ENCODE assay signal across 17 cellular contexts in the genomic region with DNA sequence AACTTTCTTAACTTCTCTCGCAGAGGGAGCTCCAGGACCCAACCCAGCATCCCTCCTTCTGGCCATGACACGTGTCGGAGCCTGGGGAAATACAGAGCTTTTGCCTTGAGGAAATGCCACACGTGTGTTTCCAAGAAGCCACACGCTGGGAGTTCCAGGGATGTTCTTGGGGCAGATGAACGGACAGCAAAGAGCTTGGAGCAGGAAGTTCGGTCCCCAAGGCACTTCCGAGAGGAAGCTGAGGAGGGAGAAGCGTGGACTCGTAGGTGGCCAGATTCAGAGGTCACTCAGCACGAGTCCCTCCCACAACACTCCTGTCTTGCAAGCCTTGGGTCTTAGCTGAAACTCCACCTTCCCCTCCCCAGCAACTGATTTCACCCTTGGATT. TPM values are rescaled to one million over a fixed set of nuclear protein-coding genes. Genes with fewer than 3 reads are reported as not detected.
DNase-seq lines count a peak whose midpoint lies in the region; ATAC-seq and TF ChIP-seq lines count a peak whose summit lies in the region.
"Had no signal": no experiment of that assay in that cellular context is flagged by ENCODE, and none has a peak within 500 bp of the region (broad histone marks: within the 10 kb centered on the region; RNA-seq: fewer than 3 reads in every experiment).

No MANE protein-coding gene starts in this region.

- no peaks in the 10 kb centered on the region for H4K20me1 ChIP-seq in SU-DHL-6 (ENCODE audit: low read depth, low read length)

- no peak overlapping the region for H3K18ac ChIP-seq in trophoblast cell (ENCODE audit: low read length)

- no peaks in the 10 kb centered on the region for H3K9me2 ChIP-seq in SU-DHL-6 (replicated peaks; ENCODE audit: insufficient read depth, low read length)

- H3K79me1 ChIP-seq in trophoblast cell (ENCODE audit: low read length) = no peaks in the 10 kb centered on the region

- peaks cover 67% of the 10 kb centered on the region for H3K4me1 ChIP-seq in CD4-positive, CD25-positive, alpha-beta regulatory T cell (ENCODE audit: control insufficient read depth, insufficient read depth, low read length, poor library complexity, severe bottlenecking)
- H3K4me1 ChIP-seq in heart right ventricle = peaks cover 0 to 64% (median 13%) of the 10 kb centered on the region in 9 donors
- peaks cover 0 to 3% of the 10 kb centered on the region in 2 experiments for H3K4me1 ChIP-seq in trophoblast cell (ENCODE audit: control insufficient read depth in 1 of 2, insufficient read depth in 2 of 2, low read length in 2 of 2)

- intact Hi-C loops in heart right ventricle (cut with DNase I) = no loop called here

- H3K14ac ChIP-seq in trophoblast cell (ENCODE audit: low read length) = no peak overlapping the region

- peaks cover 38% of the 10 kb centered on the region for H3F3A ChIP-seq in SU-DHL-6 (ENCODE audit: insufficient read depth)

- no peaks in the 10 kb centered on the region for H3K79me2 ChIP-seq in SU-DHL-6 (ENCODE audit: insufficient read depth, low read length)
- no peaks in the 10 kb centered on the region for H3K79me2 ChIP-seq in trophoblast cell (ENCODE audit: control insufficient read depth, insufficient read depth, low read length, poor library complexity)

- peak in 1 of 3 donors; percentile 12 for DNase-seq in CD4-positive, CD25-positive, alpha-beta regulatory T cell
- DNase-seq in heart right ventricle (peak; percentile 29 to 73), trophoblast cell (no peak), NCI-H2107 treated with DMSO at 0.1 percent for 48 hours (lab: John Stamatoyannopoulos, UW; ENCODE audit: unreplicated experiment) (no peak)
- DNase-seq: activated CD4-positive, CD25-positive, alpha-beta regulatory T cell treated with anti-CD3 and anti-CD28 coated beads, Interleukin-2, amount 50 U/mL, for 72 hours; activated T-cell treated with anti-CD3 and anti-CD28 coated beads, Interleukin-2, amount 50 U/mL, for 1 hour; amygdala; MV-4-11; stimulated activated CD8-positive, alpha-beta memory T cell treated with anti-CD3 and anti-CD28 coated beads, Interleukin-4, amount 100 ng/mL, for 48 hours had no signal

- H3K4me3 Mint-ChIP-seq in CD4-positive, CD25-positive, alpha-beta regulatory T cell = peak overlapping the region in 2 of 4 donors; percentile 1 to 18
- H3K4me3 Mint-ChIP-seq: dendritic cell treated with granulocyte-macrophage colony-stimulating factor and Interleukin-4, amounts not matched to agents 40 ng/mL and 50 ng/mL, for 4 days; mesothelial cell of epicardium had no signal

- H3K23ac ChIP-seq in trophoblast cell (ENCODE audit: low read length) = no peak overlapping the region

- H2BK5ac ChIP-seq in trophoblast cell (ENCODE audit: low read depth, low read length, poor library complexity) = no peak overlapping the region

- peak overlapping the region; percentile 47 for H3K9ac ChIP-seq in SU-DHL-6 (ENCODE audit: low read length)
- H3K9ac ChIP-seq in trophoblast cell (ENCODE audit: low read length) = no peak overlapping the region

- H3K9me3 Mint-ChIP-seq in CD4-positive, CD25-positive, alpha-beta regulatory T cell = no peaks in the 10 kb centered on the region
- H3K9me3 Mint-ChIP-seq: dendritic cell treated with granulocyte-macrophage colony-stimulating factor and Interleukin-4, amounts not matched to agents 40 ng/mL and 50 ng/mL, for 4 days; mesothelial cell of epicardium had no signal

- no peaks in the 10 kb centered on the region for H3K36me3 Mint-ChIP-seq in CD4-positive, CD25-positive, alpha-beta regulatory T cell
- H3K36me3 Mint-ChIP-seq: mesothelial cell of epicardium had no signal

- H4K8ac ChIP-seq in trophoblast cell (ENCODE audit: low read depth, low read length) = no peak overlapping the region

- H3K27ac ChIP-seq in CD4-positive, CD25-positive, alpha-beta regulatory T cell (ENCODE audit: insufficient read depth, low read length, poor library complexity, severe bottlenecking) = peak overlapping the region; percentile 87
- H3K27ac ChIP-seq in SU-DHL-6 (ENCODE audit: low read depth, low read length) (peak overlapping the region; percentile 100), heart right ventricle (peak overlapping the region in 7 of 10 donors; percentile 49 to 78 (median 69)), trophoblast cell (ENCODE audit: low read depth, low read length) (no peak overlapping the region)
- H3K27ac ChIP-seq: C4-2B had no signal

- H3K4me2 ChIP-seq in SU-DHL-6 (ENCODE audit: low read depth, low read length, poor library complexity, severe bottlenecking) (peak overlapping the region; percentile 73), trophoblast cell (ENCODE audit: low read length) (no peak overlapping the region)

- H3K4ac ChIP-seq in trophoblast cell (ENCODE audit: low read depth, low read length) = no peak overlapping the region

- H2BK12ac ChIP-seq in trophoblast cell (ENCODE audit: low read length) = peak overlapping the region; percentile 3

- peaks cover 45 to 95% (median 72%) of the 10 kb centered on the region in 4 donors for H3K4me1 Mint-ChIP-seq in CD4-positive, CD25-positive, alpha-beta regulatory T cell

- ATAC-seq in CD4-positive, CD25-positive, alpha-beta regulatory T cell (ENCODE audit: low read depth in 2 of 2) = no peak
- peak; percentile 27 to 78 (median 61) for ATAC-seq in heart right ventricle
- ATAC-seq in HG02884 (IDR thresholded peaks at IDR 0.05; ENCODE audit: unreplicated experiment) = no peak
- no peak for ATAC-seq in HG02852 (IDR thresholded peaks at IDR 0.05; ENCODE audit: unreplicated experiment)
- ATAC-seq in activated CD4-positive, CD25-positive, alpha-beta regulatory T cell treated with anti-CD3 and anti-CD28 coated beads, Interleukin-2, amount 50 U/mL, for 24 hours = no peak

- 42 to 56% methylated on average over 11 of the region's 11 CpGs for WGBS in heart right ventricle, 2 donors
- WGBS in trophoblast cell (ENCODE audit: extremely low coverage, insufficient coverage, insufficient read length) = no CpG with 5 or more reads among the region's 11 CpGs

- H4K91ac ChIP-seq in trophoblast cell (ENCODE audit: low read depth, low read length) = no peak overlapping the region

- peak overlapping the region; percentile 32 for H2AK5ac ChIP-seq in trophoblast cell (ENCODE audit: low read length)

- H3K27ac Mint-ChIP-seq in CD4-positive, CD25-positive, alpha-beta regulatory T cell = peak overlapping the region; percentile 97 to 100 (median 97)
- H3K27ac Mint-ChIP-seq: dendritic cell treated with granulocyte-macrophage colony-stimulating factor and Interleukin-4, amounts not matched to agents 40 ng/mL and 50 ng/mL, for 4 days; mesothelial cell of epicardium; progenitor cell of endocrine pancreas had no signal

- TF ChIP-seq CTCF in SU-DHL-6 (IDR thresholded peaks at IDR 0.05; ENCODE audit: insufficient read depth, low read length, poor library complexity, severe bottlenecking) = no peak
- TF ChIP-seq CTCF in heart right ventricle (IDR thresholded peaks at IDR 0.05) = no peak

- no peaks in the 10 kb centered on the region for H3K36me3 ChIP-seq in CD4-positive, CD25-positive, alpha-beta regulatory T cell (ENCODE audit: control insufficient read depth, insufficient read depth, low read length)
- H3K36me3 ChIP-seq in SU-DHL-6 (ENCODE audit: low read length) (no peaks in the 10 kb centered on the region), heart right ventricle (no peaks in the 10 kb centered on the region), trophoblast cell (ENCODE audit: control insufficient read depth in 1 of 2, insufficient read depth in 2 of 2, low read length in 2 of 2) (no peaks in the 10 kb centered on the region)

- no peak overlapping the region for H4K12ac ChIP-seq in trophoblast cell (ENCODE audit: low read depth, low read length)

- H3K27me3 Mint-ChIP-seq in CD4-positive, CD25-positive, alpha-beta regulatory T cell = no peaks in the 10 kb centered on the region

- no peak overlapping the region for H2BK120ac ChIP-seq in trophoblast cell (ENCODE audit: insufficient read depth, low read length, poor library complexity)

- H3K9me3 ChIP-seq in CD4-positive, CD25-positive, alpha-beta regulatory T cell (ENCODE audit: control insufficient read depth in 2 of 2, low read length in 2 of 2) = no peaks in the 10 kb centered on the region
- H3K9me3 ChIP-seq in SU-DHL-6 (ENCODE audit: insufficient read depth, low read length) = no peaks in the 10 kb centered on the region
- no peaks in the 10 kb centered on the region for H3K9me3 ChIP-seq in heart right ventricle
- H3K9me3 ChIP-seq in trophoblast cell (ENCODE audit: insufficient read depth, low read depth, low read length) = no peaks in the 10 kb centered on the region

- H3K27me3 ChIP-seq in CD4-positive, CD25-positive, alpha-beta regulatory T cell (ENCODE audit: control insufficient read depth, insufficient read depth, low read length) = no peaks in the 10 kb centered on the region
- H3K27me3 ChIP-seq in SU-DHL-6 (ENCODE audit: low read length) (no peaks in the 10 kb centered on the region), heart right ventricle (no peaks in the 10 kb centered on the region), trophoblast cell (ENCODE audit: insufficient read depth, low read length) (no peaks in the 10 kb centered on the region)

- H3K4me3 ChIP-seq in CD4-positive, CD25-positive, alpha-beta regulatory T cell (ENCODE audit: low read depth, low read length) = no peak overlapping the region
- H3K4me3 ChIP-seq in SU-DHL-6 (ENCODE audit: insufficient read depth, low read length, poor library complexity, severe bottlenecking) = no peak overlapping the region
- H3K4me3 ChIP-seq in heart right ventricle = peak overlapping the region in 2 of 10 donors; percentile 1 to 13
- no peak overlapping the region for H3K4me3 ChIP-seq in trophoblast cell (ENCODE audit: low read depth, low read length)

- H2AFZ ChIP-seq in SU-DHL-6 (ENCODE audit: low read depth, low read length, severe bottlenecking) (no peak overlapping the region), trophoblast cell (ENCODE audit: insufficient read depth, low read length, poor library complexity) (no peak overlapping the region)

RNA-seq across cellular contexts. Expression of gene ETS1, which starts 34.8 kb away (rescaled TPM):
- total RNA-seq in CD4-positive, CD25-positive, alpha-beta regulatory T cell = 1,033 TPM
- 100 to 1,000 TPM; 489 to 636 (median 541) TPM for polyA plus RNA-seq in CD4-positive, CD25-positive, alpha-beta regulatory T cell
- total RNA-seq in heart right ventricle = 10 to 100 TPM; 33.1 to 93.4 (median 53.2) TPM
- 10 to 100 TPM; 21.3 to 21.4 TPM for polyA plus RNA-seq in heart right ventricle
- 103 and 111 TPM in 2 replicates for polyA plus RNA-seq in trophoblast cell (2013)

Comparison
In these comparisons a context has a peak if more than half of its experiments do, and no peak if none do; other contexts are left out.
1. ATAC-seq: peak in heart right ventricle (8 of 8); none in CD4-positive, CD25-positive, alpha-beta regulatory T cell (0 of 2), HG02884 (single experiment), HG02852 (single experiment) and activated CD4-positive, CD25-positive, alpha-beta regulatory T cell treated with anti-CD3 and anti-CD28 coated beads, Interleukin-2, amount 50 U/mL, for 24 hours (0 of 2).
2. DNase-seq: peak in heart right ventricle (2 of 2); none in trophoblast cell (0 of 2) and NCI-H2107 treated with DMSO at 0.1 percent for 48 hours (single experiment).
3. RNA of gene ETS1, which starts 34.8 kb away (total RNA-seq): 1,033 TPM in CD4-positive, CD25-positive, alpha-beta regulatory T cell (single experiment); 33.1 to 93.4 TPM in heart right ventricle; every median in the first group is over 10 times any median in the second.